Comparison of ENCODE assay signal across 1 cellular context in genomic region chr10:17123961-17124360, GRCh38.
TF ChIP-seq lines count a peak whose summit lies in the region.

No MANE protein-coding gene starts in this region.

TF ChIP-seq in GM12891, 5 proteins besides CTCF, POLR2A, EP300 and RAD21:
- no peak for TF ChIP-seq PAX5 (IDR thresholded peaks at IDR 0.05; ENCODE audit: insufficient read depth, low read length, severe bottlenecking)
- no peak for TF ChIP-seq POLR2AphosphoS5 (IDR thresholded peaks at IDR 0.05; ENCODE audit: low read depth, low read length)
- no peak for TF ChIP-seq POU2F2 (IDR thresholded peaks at IDR 0.05; ENCODE audit: low read depth, low read length)
- TF ChIP-seq SPI1 (IDR thresholded peaks at IDR 0.05; ENCODE audit: low read depth, low read length), result no peak
- TF ChIP-seq TAF1 (IDR thresholded peaks at IDR 0.05; ENCODE audit: low read depth, low read length), result no peak
